Comparison of ENCODE assay signal across 25 cellular contexts in the genomic region with DNA sequence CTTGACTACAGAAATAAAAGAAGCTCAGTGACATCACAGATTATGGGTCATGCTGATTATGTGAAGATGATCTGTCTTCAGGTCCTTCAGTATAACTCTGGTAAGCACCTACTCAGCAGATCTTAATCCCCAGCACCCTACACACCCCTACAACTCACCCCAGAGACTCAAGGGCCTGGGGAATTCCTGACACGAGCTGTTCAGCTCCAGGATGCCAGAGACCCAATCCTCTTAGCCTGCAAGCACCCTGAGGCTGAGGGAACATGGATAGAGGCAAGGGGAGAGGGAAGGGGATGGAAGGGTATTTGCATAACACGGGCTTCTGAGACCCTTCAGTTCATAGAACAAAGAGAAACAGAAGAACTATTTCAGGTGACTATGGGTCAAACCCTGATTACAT.
"Had no signal": no experiment of that assay in that cellular context is flagged by ENCODE, and none has a peak within 500 bp of the region (broad histone marks: within the 10 kb centered on the region; RNA-seq: fewer than 3 reads in every experiment).

No MANE protein-coding gene starts in this region.

- H3K27me3 Mint-ChIP-seq: activated CD4-positive, alpha-beta T cell treated with anti-CD3 and anti-CD28 coated beads, Interleukin-2, amount 10 ng/mL, durations not matched to agents 7 days and 5 days; activated CD8-positive, alpha-beta T cell treated with anti-CD3 and anti-CD28 coated beads for 36 hours; activated naive CD8-positive, alpha-beta T cell; naive B cell; stimulated activated naive B cell treated with anti-CD40 and anti-IgM and Interleukin-4, amounts not matched to agents 10 μg/mL and 1 μg/mL and 100 μg/mL, for 72 hours had no signal

- H3K27ac Mint-ChIP-seq: activated CD4-positive, alpha-beta T cell treated with anti-CD3 and anti-CD28 coated beads, Interleukin-2, amount 10 ng/mL, durations not matched to agents 7 days and 5 days; activated CD8-positive, alpha-beta T cell treated with anti-CD3 and anti-CD28 coated beads for 36 hours; activated naive CD8-positive, alpha-beta T cell; endodermal cell; immature natural killer cell; naive B cell; stimulated activated naive B cell treated with anti-CD40 and anti-IgM and Interleukin-4, amounts not matched to agents 10 μg/mL and 1 μg/mL and 100 μg/mL, for 72 hours had no signal

- ATAC-seq: activated CD8-positive, alpha-beta T cell treated with anti-CD3 and anti-CD28 coated beads for 36 hours; heart right ventricle; lower lobe of right lung; stimulated activated naive B cell treated with anti-CD40 and anti-IgM and Interleukin-4, amounts not matched to agents 10 μg/mL and 1 μg/mL and 100 μg/mL, for 72 hours had no signal

- DNase-seq: activated CD4-positive, alpha-beta T cell treated with anti-CD3 and anti-CD28 coated beads, Interleukin-2, amount 10 ng/mL, durations not matched to agents 7 days and 5 days; activated CD4-positive, CD25-positive, alpha-beta regulatory T cell treated with anti-CD3 and anti-CD28 coated beads, Interleukin-2, amount 50 U/mL, for 72 hours; activated CD8-positive, alpha-beta T cell treated with anti-CD3 and anti-CD28 coated beads for 36 hours; activated gamma-delta T cell treated with Interleukin-2 at 50 U/mL for 16 hours; activated T-cell treated with anti-CD3 and anti-CD28 coated beads, Interleukin-2, amount 50 U/mL, for 1 hour; adrenal gland; colonic mucosa; endodermal cell; heart right ventricle; immature natural killer cell; lower lobe of right lung; naive B cell; posterior cingulate gyrus; sigmoid colon; stimulated activated CD4-positive, alpha-beta T cell treated with anti-CD3 and anti-CD28 coated beads, Interleukin-15, amount 100 ng/mL, for 24 hours; stimulated activated CD4-positive, alpha-beta T cell treated with anti-CD3 and anti-CD28 coated beads, Interleukin-2, amount 100 ng/mL, for 48 hours; stimulated activated CD8-positive, alpha-beta memory T cell treated with anti-CD3 and anti-CD28 coated beads, Interleukin-4, amount 100 ng/mL, for 48 hours; stimulated activated naive B cell treated with anti-CD40 and anti-IgM and Interleukin-4, amounts not matched to agents 10 μg/mL and 1 μg/mL and 100 μg/mL, for 72 hours; SW 1271; upper lobe of left lung had no signal

- H3K27ac ChIP-seq: adrenal gland, colonic mucosa, epithelial cell of prostate, heart right ventricle, lower lobe of right lung, sigmoid colon, thoracic aorta, upper lobe of left lung had no signal

- H3K4me3 ChIP-seq: adrenal gland, colonic mucosa, heart right ventricle, lower lobe of right lung, sigmoid colon, smooth muscle cell, thoracic aorta, upper lobe of left lung had no signal

- H3K9me3 Mint-ChIP-seq: endodermal cell; immature natural killer cell; naive B cell; stimulated activated naive B cell treated with anti-CD40 and anti-IgM and Interleukin-4, amounts not matched to agents 10 μg/mL and 1 μg/mL and 100 μg/mL, for 72 hours had no signal

- H3K27me3 ChIP-seq: adrenal gland, colonic mucosa, heart right ventricle, sigmoid colon, upper lobe of left lung had no signal

- H3K9me3 ChIP-seq: adrenal gland, colonic mucosa, lower lobe of right lung, sigmoid colon, thoracic aorta, upper lobe of left lung had no signal

- H3K36me3 ChIP-seq: adrenal gland, colonic mucosa, lower lobe of right lung, sigmoid colon, thoracic aorta, upper lobe of left lung had no signal

- H3K4me1 ChIP-seq: adrenal gland, colonic mucosa, lower lobe of right lung had no signal

- H3K4me3 Mint-ChIP-seq: activated CD4-positive, alpha-beta T cell treated with anti-CD3 and anti-CD28 coated beads, Interleukin-2, amount 10 ng/mL, durations not matched to agents 7 days and 5 days; activated CD8-positive, alpha-beta T cell treated with anti-CD3 and anti-CD28 coated beads for 36 hours; activated naive CD8-positive, alpha-beta T cell; endodermal cell; immature natural killer cell; naive B cell; neural crest cell; stimulated activated naive B cell treated with anti-CD40 and anti-IgM and Interleukin-4, amounts not matched to agents 10 μg/mL and 1 μg/mL and 100 μg/mL, for 72 hours had no signal
